In the genomic region with DNA sequence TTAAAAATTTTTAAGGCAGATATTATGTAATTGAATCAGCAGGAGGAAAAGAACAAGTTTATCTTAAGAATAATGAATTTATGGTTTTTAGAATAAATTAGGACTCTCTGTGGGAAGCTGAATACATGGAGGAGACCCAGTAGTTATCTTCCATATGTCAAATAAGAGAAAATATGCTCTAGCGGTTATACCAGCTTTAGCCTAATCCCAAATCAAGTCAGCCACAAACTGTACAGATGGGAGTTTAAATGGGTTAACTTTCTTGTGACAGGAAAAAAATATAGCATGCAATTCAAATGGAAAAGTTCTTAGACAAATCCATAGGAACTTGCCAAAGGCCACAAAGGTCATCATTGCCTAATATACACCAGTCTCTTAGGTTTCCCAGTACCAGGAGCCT, we compare ENCODE assay signal across 20 cellular contexts.
"Had no signal": no experiment of that assay in that cellular context is flagged by ENCODE, and none has a peak within 500 bp of the region (broad histone marks: within the 10 kb centered on the region; RNA-seq: fewer than 3 reads in every experiment).

No MANE protein-coding gene starts in this region.

- H3K27me3 Mint-ChIP-seq: activated naive CD8-positive, alpha-beta T cell; central memory CD8-positive, alpha-beta T cell; progenitor cell of endocrine pancreas had no signal

- H3K4me1 Mint-ChIP-seq: central memory CD8-positive, alpha-beta T cell; immature natural killer cell; natural killer cell had no signal

- H3K4me3 Mint-ChIP-seq: activated naive CD8-positive, alpha-beta T cell; central memory CD8-positive, alpha-beta T cell; immature natural killer cell; natural killer cell had no signal

- H3K4me1 ChIP-seq: adrenal gland, left lung, right atrium auricular region, tibial nerve had no signal

- H3K4me3 ChIP-seq: adrenal gland, coronary artery, esophagus squamous epithelium, left lung, lung, right atrium auricular region, tibial nerve had no signal

- H3K27ac ChIP-seq: adrenal gland, coronary artery, esophagus squamous epithelium, foreskin keratinocyte, left lung, right atrium auricular region, tibial nerve had no signal

- H3K9me3 ChIP-seq: adrenal gland, esophagus squamous epithelium, left lung, right atrium auricular region, tibial nerve had no signal

- H3K27ac Mint-ChIP-seq: activated naive CD8-positive, alpha-beta T cell; immature natural killer cell; natural killer cell; progenitor cell of endocrine pancreas had no signal

- H3K27me3 ChIP-seq: adrenal gland, esophagus squamous epithelium, foreskin keratinocyte, left lung, right atrium auricular region, tibial nerve had no signal

- H3K9me3 Mint-ChIP-seq: central memory CD8-positive, alpha-beta T cell; immature natural killer cell; natural killer cell had no signal

- H3K36me3 Mint-ChIP-seq: natural killer cell had no signal

- DNase-seq: activated naive CD4-positive, alpha-beta T cell; activated T-cell treated with anti-CD3 and anti-CD28 coated beads, Interleukin-2, amount 50 U/mL, for 1 hour; adrenal gland; esophagus squamous epithelium; foreskin keratinocyte; immature natural killer cell; kidney glomerular epithelial cell; left lung; natural killer cell; stimulated activated CD4-positive, alpha-beta T cell treated with anti-CD3 and anti-CD28 coated beads, Interleukin-4, amount 100 ng/mL, for 24 hours; stimulated activated naive CD4-positive, alpha-beta T cell treated with Interleukin-2 at 50 U/mL for 16 hours; substantia nigra; T-helper 1 cell had no signal
